Comparison of ENCODE assay signal across 10 cellular contexts in genomic region chr7:2312272-2312929, GRCh38. TPM values are rescaled to one million over a fixed set of nuclear protein-coding genes. Genes with fewer than 3 reads are reported as not detected.
A peak's percentile ranks its signal among the peaks of the same experiment; 100 is the strongest.
DNase-seq lines count a peak whose midpoint lies in the region; ATAC-seq and TF ChIP-seq lines count a peak whose summit lies in the region.
"Had no signal": no experiment of that assay in that cellular context is flagged by ENCODE, and none has a peak within 500 bp of the region (broad histone marks: within the 10 kb centered on the region; RNA-seq: fewer than 3 reads in every experiment).

No MANE protein-coding gene starts in this region.

- H3K4me1 ChIP-seq in OCI-LY3 (ENCODE audit: low read length) (peaks cover 29% of the 10 kb centered on the region), psoas muscle (no peaks in the 10 kb centered on the region)

- H3K36me3 ChIP-seq in OCI-LY3 (replicated peaks; ENCODE audit: low read depth, low read length) (peaks cover 5% of the 10 kb centered on the region), psoas muscle (ENCODE audit: insufficient read depth in 1 of 2, low read depth in 1 of 2) (peaks cover 0 to 4% of the 10 kb centered on the region in 2 donors)

- 82 to 85% (median 82%) methylated on average over 17 of the region's 17 CpGs for WGBS in psoas muscle, 3 donors

- peaks cover 40% of the 10 kb centered on the region for H3K79me2 ChIP-seq in OCI-LY3 (ENCODE audit: low read length)

- H3K4me3 ChIP-seq in OCI-LY3 (ENCODE audit: low read length) (peak overlapping the region; percentile 49; the same call in 1 of the 2 replicates), psoas muscle (no peak overlapping the region)

- H3K9me3 ChIP-seq in OCI-LY3 (ENCODE audit: insufficient read depth, low read length), result no peaks in the 10 kb centered on the region
- no peaks in the 10 kb centered on the region for H3K9me3 ChIP-seq in psoas muscle

- no peak for TF ChIP-seq CTCF in OCI-LY3 (IDR thresholded peaks at IDR 0.05; ENCODE audit: low read depth, low read length)
- TF ChIP-seq CTCF in psoas muscle (IDR thresholded peaks at IDR 0.05), result no peak

- 0 out of 2 replicates have a peak overlapping the region, but pooled peaks have one; percentile 8 for H3K9ac ChIP-seq in OCI-LY3 (ENCODE audit: low read length)

- DNase-seq in stimulated activated CD8-positive, alpha-beta memory T cell treated with anti-CD3 and anti-CD28 coated beads, Interleukin-4, amount 100 ng/mL, for 24 hours (ENCODE audit: low read depth), result peak; percentile 7
- no peak for DNase-seq in stimulated activated CD8-positive, alpha-beta memory T cell treated with anti-CD3 and anti-CD28 coated beads, Interleukin-4, amount 100 ng/mL, for 48 hours
- peak; percentile 45 for DNase-seq in germinal center (ENCODE audit: low spot score)
- no peak for DNase-seq in NCI-H2081 treated with DMSO at 0.1 percent for 48 hours (lab: John Stamatoyannopoulos, UW)
- DNase-seq in COR-L47 (lab: John Stamatoyannopoulos, UW), result no peak
- no peak for DNase-seq in HPDE6-E6E7 (ENCODE audit: extremely low spot score)
- no peak for DNase-seq in psoas muscle
- DNase-seq: activated effector memory CD4-positive, alpha-beta T cell treated with anti-CD3 and anti-CD28 coated beads, Interleukin-2, amount 50 U/mL, for 16 hours; NCI-H446 treated with DMSO at 0.1 percent for 48 hours had no signal

- no peak for ATAC-seq in psoas muscle

- intact Hi-C loops in psoas muscle (cut with DNase I), result no loop called here

- H3K27me3 ChIP-seq in OCI-LY3 (ENCODE audit: low read depth, low read length) (no peaks in the 10 kb centered on the region), psoas muscle (ENCODE audit: insufficient read depth in 3 of 3, low read length in 2 of 3) (no peaks in the 10 kb centered on the region)

- peak overlapping the region; percentile 58 for H3K4me2 ChIP-seq in OCI-LY3 (ENCODE audit: low read length)

- H3K27ac ChIP-seq in OCI-LY3 (ENCODE audit: low read length), result no peak overlapping the region
- no peak overlapping the region for H3K27ac ChIP-seq in psoas muscle

- H4K20me1 ChIP-seq in OCI-LY3 (ENCODE audit: insufficient read depth, low read length), result no peaks in the 10 kb centered on the region

- H2AFZ ChIP-seq in OCI-LY3 (ENCODE audit: low read depth, low read length), result no peak overlapping the region

RNA-seq across cellular contexts. Expression of gene SNX8, which starts 1.8 kb away (rescaled TPM):
- total RNA-seq in psoas muscle, result 10 to 100 TPM; 13.4 to 25.1 (median 21.7) TPM
- 10 to 100 TPM in 2 of 3 donors, 1 to 10 TPM in 1; 8.4 to 14.3 (median 12.3) TPM for polyA plus RNA-seq in psoas muscle

RNA-seq across cellular contexts. Expression of gene EIF3B, which starts 42.2 kb away (rescaled TPM):
- total RNA-seq in psoas muscle, result 100 to 1,000 TPM; 101 to 203 (median 180) TPM
- polyA plus RNA-seq in psoas muscle, result 100 to 1,000 TPM; 113 to 275 (median 159) TPM

Comparison
In these comparisons a context has a peak if more than half of its experiments do, and no peak if none do; other contexts are left out.
1. DNase-seq: peak in stimulated activated CD8-positive, alpha-beta memory T cell treated with anti-CD3 and anti-CD28 coated beads, Interleukin-4, amount 100 ng/mL, for 24 hours (single experiment) and germinal center (single experiment); none in stimulated activated CD8-positive, alpha-beta memory T cell treated with anti-CD3 and anti-CD28 coated beads, Interleukin-4, amount 100 ng/mL, for 48 hours (single experiment), NCI-H2081 treated with DMSO at 0.1 percent for 48 hours (single experiment), COR-L47 (single experiment), HPDE6-E6E7 (single experiment) and psoas muscle (0 of 2).